Comparison of ENCODE assay signal across 8 cellular contexts in the genomic region with DNA sequence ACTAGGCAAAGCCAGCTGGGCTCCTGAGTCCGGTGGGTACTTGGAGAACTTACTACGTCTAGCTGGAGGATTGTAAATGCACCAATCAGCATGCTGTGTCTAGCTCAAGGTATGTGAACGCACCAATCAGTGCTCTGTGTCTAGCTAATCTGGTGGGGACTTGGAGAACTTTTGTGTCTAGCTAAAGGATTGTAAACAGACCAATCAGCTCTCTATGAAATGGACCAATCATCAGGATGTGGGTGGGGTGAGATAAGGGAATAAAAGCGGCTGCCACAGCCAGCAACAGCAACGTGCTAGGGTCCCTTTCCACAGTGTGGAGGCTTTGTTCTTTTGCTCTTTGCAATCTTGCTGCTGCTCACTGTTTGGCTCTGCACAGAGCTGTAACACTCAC.
A peak's percentile ranks its signal among the peaks of the same experiment; 100 is the strongest.
DNase-seq lines count a peak whose midpoint lies in the region; ATAC-seq and TF ChIP-seq lines count a peak whose summit lies in the region.
"Not testable (repeated sequence)": the region's sequence is repeated elsewhere in the genome, so short reads cannot be mapped to it uniquely, and the experiment has no call there.

No MANE protein-coding gene starts in this region.

- ATAC-seq in RWPE2 (ENCODE audit: low read depth); activated CD8-positive, alpha-beta memory T cell treated with anti-CD3 and anti-CD28 coated beads, Interleukin-2, amount 10 ng/mL, durations not matched to agents 7 days and 5 days; thoracic aorta (ENCODE audit: insufficient number of reproducible peaks, low FRiP score, low read depth): not testable (repeated sequence)

- not testable (repeated sequence) for H3K27me3 Mint-ChIP-seq in Caco-2 (ENCODE audit: insufficient read depth, unreplicated experiment); activated CD8-positive, alpha-beta memory T cell treated with anti-CD3 and anti-CD28 coated beads, Interleukin-2, amount 10 ng/mL, durations not matched to agents 7 days and 5 days; brain; glutamatergic neuron (ENCODE audit: unreplicated experiment); nephron progenitor cell (ENCODE audit: low read depth, poor library complexity)

- H3K27me3 ChIP-seq in Caco-2 (replicated peaks; ENCODE audit: control insufficient read depth, insufficient read depth, low read length); HUES64 (ENCODE audit: insufficient read depth, low read length); RWPE2 (ENCODE audit: insufficient read depth, poor library complexity, severe bottlenecking); thoracic aorta (replicated peaks; ENCODE audit: insufficient read depth): not testable (repeated sequence)

- CTCF ChIA-PET in Caco-2 (lab: Charles Lee); activated CD8-positive, alpha-beta memory T cell treated with anti-CD3 and anti-CD28 coated beads, Interleukin-2, amount 10 ng/mL, durations not matched to agents 7 days and 5 days (lab: Charles Lee): not testable (repeated sequence)

- not testable (repeated sequence) for H3K9me3 Mint-ChIP-seq in Caco-2 (ENCODE audit: unreplicated experiment); activated CD8-positive, alpha-beta memory T cell treated with anti-CD3 and anti-CD28 coated beads, Interleukin-2, amount 10 ng/mL, durations not matched to agents 7 days and 5 days (ENCODE audit: low read depth); brain; glutamatergic neuron (ENCODE audit: unreplicated experiment); nephron progenitor cell

- H3K36me3 ChIP-seq in Caco-2 (ENCODE audit: control insufficient read depth, insufficient read depth, low read length); HUES64 (ENCODE audit: insufficient read depth, low read length); RWPE2 (ENCODE audit: low read depth); thoracic aorta: not testable (repeated sequence)

- not testable (repeated sequence) for H3K4me3 ChIP-seq in Caco-2 (ENCODE audit: low read depth, low read length)
- peak overlapping the region; percentile 31; the same call in 1 of the 2 replicates for H3K4me3 ChIP-seq in HUES64 (ENCODE audit: low read length)
- peak overlapping the region; percentile 13 for H3K4me3 ChIP-seq in RWPE2 (ENCODE audit: severe bottlenecking)
- H3K4me3 ChIP-seq in thoracic aorta: peak overlapping the region; percentile 19

- POLR2A ChIA-PET in Caco-2 (lab: Charles Lee): not testable (repeated sequence)

- not testable (repeated sequence) for H3K9ac ChIP-seq in HUES64 (ENCODE audit: low read depth, low read length)

- H3K36me3 Mint-ChIP-seq in Caco-2 (ENCODE audit: insufficient read depth, unreplicated experiment); activated CD8-positive, alpha-beta memory T cell treated with anti-CD3 and anti-CD28 coated beads, Interleukin-2, amount 10 ng/mL, durations not matched to agents 7 days and 5 days; brain; glutamatergic neuron (ENCODE audit: unreplicated experiment); nephron progenitor cell (ENCODE audit: low read depth): not testable (repeated sequence)

- not testable (repeated sequence) for H3K27ac ChIP-seq in HUES64 (ENCODE audit: low read depth, low read length); RWPE2 (ENCODE audit: poor library complexity, severe bottlenecking); thoracic aorta

- not testable (repeated sequence) for H3K9me3 ChIP-seq in Caco-2; HUES64 (ENCODE audit: insufficient read depth, low read depth, low read length); RWPE2 (ENCODE audit: severe bottlenecking); thoracic aorta

- H3K4me1 Mint-ChIP-seq in Caco-2 (ENCODE audit: low read depth, unreplicated experiment); activated CD8-positive, alpha-beta memory T cell treated with anti-CD3 and anti-CD28 coated beads, Interleukin-2, amount 10 ng/mL, durations not matched to agents 7 days and 5 days; brain; glutamatergic neuron (ENCODE audit: low read depth, unreplicated experiment); nephron progenitor cell: not testable (repeated sequence)

- H3K4me1 ChIP-seq in Caco-2; HUES64 (ENCODE audit: insufficient read depth, low read length); RWPE2 (ENCODE audit: insufficient read depth, poor library complexity, severe bottlenecking); thoracic aorta (ENCODE audit: control insufficient read depth in 1 of 2, low read depth in 2 of 2): not testable (repeated sequence)

- peak; percentile 31 to 57 for DNase-seq in Caco-2
- not testable (repeated sequence) for DNase-seq in RWPE2 (ENCODE audit: low spot score); activated CD8-positive, alpha-beta memory T cell treated with anti-CD3 and anti-CD28 coated beads, Interleukin-2, amount 10 ng/mL, durations not matched to agents 7 days and 5 days; nephron progenitor cell; thoracic aorta (ENCODE audit: low spot score)
- peak; percentile 8 for DNase-seq in glutamatergic neuron

- intact Hi-C loops in Caco-2 (cut with micrococcal nuclease; ENCODE audit: unreplicated experiment): not testable (repeated sequence)

- not testable (repeated sequence) for BruUV-seq in Caco-2 (replicated peaks; lab: Mats Ljungman, UMichigan)

- 91% methylated on average over 2 of the region's 5 CpGs for WGBS in HUES64

- H3K4me3 Mint-ChIP-seq in Caco-2 (ENCODE audit: unreplicated experiment) (peak overlapping the region; percentile 20), brain (peak overlapping the region; percentile 78 to 86 (median 82)), glutamatergic neuron (ENCODE audit: unreplicated experiment) (peak overlapping the region; percentile 82), nephron progenitor cell (peak overlapping the region; percentile 80)
- H3K4me3 Mint-ChIP-seq in activated CD8-positive, alpha-beta memory T cell treated with anti-CD3 and anti-CD28 coated beads, Interleukin-2, amount 10 ng/mL, durations not matched to agents 7 days and 5 days: peak overlapping the region; percentile 10

- not testable (repeated sequence) for TF ChIP-seq CTCF in Caco-2 (IDR thresholded peaks at IDR 0.05; ENCODE audit: insufficient read depth in 1 of 2, low read depth in 1 of 2, low read length in 1 of 2, severe bottlenecking in 1 of 2, unreplicated experiment in 1 of 2); RWPE2 (IDR thresholded peaks at IDR 0.05; ENCODE audit: poor library complexity, severe bottlenecking); brain (conservative IDR thresholded peaks at IDR 0.05); glutamatergic neuron (IDR thresholded peaks at IDR 0.05; ENCODE audit: partially characterized antibody, unreplicated experiment); nephron progenitor cell (IDR thresholded peaks at IDR 0.05); thoracic aorta (IDR thresholded peaks at IDR 0.05)

- H3K27ac Mint-ChIP-seq in Caco-2 (ENCODE audit: unreplicated experiment); activated CD8-positive, alpha-beta memory T cell treated with anti-CD3 and anti-CD28 coated beads, Interleukin-2, amount 10 ng/mL, durations not matched to agents 7 days and 5 days; glutamatergic neuron (ENCODE audit: unreplicated experiment); nephron progenitor cell: not testable (repeated sequence)
- H3K27ac Mint-ChIP-seq in brain: peak overlapping the region in 2 of 5 experiments; percentile 87 to 92

Comparison
In these comparisons a context has a peak if more than half of its experiments do, and no peak if none do; other contexts are left out.
1. H3K4me3 Mint-ChIP-seq: peak in every context shown above with its lines; median percentile 82 in brain; 82 in glutamatergic neuron; 80 in nephron progenitor cell; 20 in Caco-2; 10 in activated CD8-positive, alpha-beta memory T cell treated with anti-CD3 and anti-CD28 coated beads, Interleukin-2, amount 10 ng/mL, durations not matched to agents 7 days and 5 days.